11 cellular contexts compared by ENCODE assay signal in the genomic region with DNA sequence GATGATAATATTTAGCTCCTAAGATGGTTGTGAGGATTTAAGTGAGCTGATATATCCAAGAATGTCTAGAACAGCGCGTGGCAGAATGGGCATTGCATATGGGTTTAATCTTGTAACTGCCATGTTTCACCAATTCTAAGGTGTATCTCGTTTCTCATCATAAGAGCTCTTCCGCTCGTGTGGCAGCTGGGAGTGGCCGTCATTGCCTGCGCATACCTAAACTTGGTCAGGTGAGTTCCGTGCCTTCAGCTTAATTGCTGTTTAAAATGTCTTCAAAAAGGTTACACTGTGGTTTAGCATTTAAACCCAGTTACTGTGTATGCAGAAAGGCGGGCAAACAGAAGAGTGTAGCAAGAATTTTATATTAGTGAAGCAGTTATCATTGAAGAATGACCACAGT. TPM values are rescaled to one million over a fixed set of nuclear protein-coding genes. Genes with fewer than 3 reads are reported as not detected.
DNase-seq lines count a peak whose midpoint lies in the region; ATAC-seq, FAIRE-seq and TF ChIP-seq lines count a peak whose summit lies in the region.
"Had no signal": no experiment of that assay in that cellular context is flagged by ENCODE, and none has a peak within 500 bp of the region (broad histone marks: within the 10 kb centered on the region; RNA-seq: fewer than 3 reads in every experiment).

No MANE protein-coding gene starts in this region.

- H3K4me1 Mint-ChIP-seq in activated T-cell treated with anti-CD3 and anti-CD28 coated beads, Interleukin-2, amount 50 U/mL, for 4 hours (ENCODE audit: low read depth) = peaks cover 38% of the 10 kb centered on the region

- FAIRE-seq in endothelial cell of umbilical vein (lab: Jason Lieb, UNC) = no peak

- BruUV-seq in Panc1 (replicated peaks; lab: Mats Ljungman, UMichigan) (no TSS peak), endothelial cell of umbilical vein (replicated peaks; lab: Mats Ljungman, UMichigan) (no TSS peak)

- no peak for TF ChIP-seq CTCF in Panc1 (IDR thresholded peaks at IDR 0.05)
- TF ChIP-seq CTCF in endothelial cell of umbilical vein (IDR thresholded peaks at IDR 0.05; ENCODE audit: extremely low read depth in 1 of 2, insufficient read depth in 1 of 2, low read depth in 1 of 2, low read length in 2 of 2) = no peak
- TF ChIP-seq CTCF in smooth muscle cell (IDR thresholded peaks at IDR 0.05; ENCODE audit: borderline replicate concordance, insufficient read depth, poor library complexity, severe bottlenecking) = no peak

- TF ChIP-seq POLR2A in endothelial cell of umbilical vein (IDR thresholded peaks at IDR 0.05; ENCODE audit: low read depth, low read length) = no peak

- H3K79me2 ChIP-seq in endothelial cell of umbilical vein (ENCODE audit: control insufficient read depth, insufficient read depth, low read length) = no peaks in the 10 kb centered on the region
- no peaks in the 10 kb centered on the region for H3K79me2 ChIP-seq in smooth muscle cell (ENCODE audit: low read depth)

- H3K4me3 Mint-ChIP-seq in activated T-cell treated with anti-CD3 and anti-CD28 coated beads, Interleukin-2, amount 50 U/mL, for 4 hours = peak overlapping the region; percentile 78

- no peaks in the 10 kb centered on the region for H4K20me1 ChIP-seq in endothelial cell of umbilical vein (replicated peaks; ENCODE audit: control insufficient read depth, extremely low read depth, insufficient read depth, low read length)
- no peaks in the 10 kb centered on the region for H4K20me1 ChIP-seq in smooth muscle cell (ENCODE audit: low read depth)

- ATAC-seq in activated T-cell treated with anti-CD3 and anti-CD28 coated beads, Interleukin-2, amount 50 U/mL, for 4 hours = no peak
- ATAC-seq in Panc1 (no peak), HG03135 (IDR thresholded peaks at IDR 0.05; ENCODE audit: unreplicated experiment) (no peak), HG02870 (IDR thresholded peaks at IDR 0.05; ENCODE audit: unreplicated experiment) (no peak)

- POLR2A ChIA-PET in Panc1 (lab: Charles Lee) (no interaction called here), endothelial cell of umbilical vein (lab: Charles Lee) (no interaction called here)

- no peaks in the 10 kb centered on the region for H3K9me1 ChIP-seq in endothelial cell of umbilical vein (replicated peaks; ENCODE audit: control insufficient read depth, extremely low read depth, insufficient read depth, low read length)

- H3K4me2 ChIP-seq in endothelial cell of umbilical vein (ENCODE audit: insufficient read depth, low read length) (no peak overlapping the region), smooth muscle cell (no peak overlapping the region)

- H3F3A ChIP-seq in smooth muscle cell (ENCODE audit: low read depth) = no peaks in the 10 kb centered on the region

- H3K4me3 ChIP-seq in Panc1 (ENCODE audit: low read depth in 2 of 2, low read length in 2 of 2) (no peak overlapping the region), endothelial cell of umbilical vein (replicated peaks in 1 of 3; ENCODE audit: insufficient read depth in 1 of 3, low read depth in 1 of 3, low read length in 3 of 3) (no peak overlapping the region), smooth muscle cell (no peak overlapping the region)

- dilution Hi-C loops in endothelial cell of umbilical vein (cut with MboI; ENCODE audit: extremely low pct_ligation_motif_present, low sequenced_read_pairs) = no loop called here

- no peak overlapping the region for H3K9ac ChIP-seq in endothelial cell of umbilical vein (replicated peaks; ENCODE audit: extremely low read depth, insufficient read depth, low read length)
- H3K9ac ChIP-seq in smooth muscle cell (ENCODE audit: low read depth) = no peak overlapping the region

- H3K9me3 Mint-ChIP-seq in activated T-cell treated with anti-CD3 and anti-CD28 coated beads, Interleukin-2, amount 50 U/mL, for 4 hours = no peaks in the 10 kb centered on the region

- peaks cover 2% of the 10 kb centered on the region for H3K27me3 Mint-ChIP-seq in activated T-cell treated with anti-CD3 and anti-CD28 coated beads, Interleukin-2, amount 50 U/mL, for 4 hours (ENCODE audit: low read depth)

- H3K27ac ChIP-seq in Panc1 (ENCODE audit: low read length) = peak overlapping the region; percentile 88
- H3K27ac ChIP-seq in endothelial cell of umbilical vein (ENCODE audit: insufficient read depth, low read depth, low read length) = no peak overlapping the region
- no peak overlapping the region for H3K27ac ChIP-seq in smooth muscle cell (ENCODE audit: low read depth)

- no peaks in the 10 kb centered on the region for H3K36me3 Mint-ChIP-seq in activated T-cell treated with anti-CD3 and anti-CD28 coated beads, Interleukin-2, amount 50 U/mL, for 4 hours (ENCODE audit: insufficient read depth)

- H3K4me1 ChIP-seq in Panc1 (ENCODE audit: control insufficient read depth, insufficient read depth, low read length) = peaks cover 13% of the 10 kb centered on the region
- H3K4me1 ChIP-seq in endothelial cell of umbilical vein (ENCODE audit: control insufficient read depth, extremely low read depth, insufficient read depth, low read length) = peaks cover 11% of the 10 kb centered on the region
- peaks cover 4% of the 10 kb centered on the region for H3K4me1 ChIP-seq in smooth muscle cell (ENCODE audit: low read depth)

- H3K36me3 ChIP-seq in Panc1 (ENCODE audit: control insufficient read depth, insufficient read depth, low read length) = no peaks in the 10 kb centered on the region
- H3K36me3 ChIP-seq in endothelial cell of umbilical vein (ENCODE audit: control insufficient read depth in 2 of 2, extremely low read depth in 1 of 2, insufficient read depth in 2 of 2, low read length in 2 of 2) = no peaks in the 10 kb centered on the region
- H3K36me3 ChIP-seq in smooth muscle cell (ENCODE audit: low read depth) = no peaks in the 10 kb centered on the region

- CTCF ChIA-PET in Panc1 (lab: Charles Lee) (interaction anchor here (0.5 to 1.7 kb wide), 12 partner anchors 8 to 1921 kb away, joined by 3 to 14 read pairs (median 5); no protein-coding TSS in a partner anchor), endothelial cell of umbilical vein (lab: Charles Lee) (interaction anchor here (0.6 to 4.5 kb wide), 38 partner anchors 8 to 125 kb away, joined by 3 to 112 read pairs (median 7); partner anchors contain the start of genes AQP5 and NCKAP5L)

- in situ Hi-C loops in Panc1 (cut with HindIII; ENCODE audit: low pct_unique_long_range_greater_than_20kb, low sequenced_read_pairs) = no loop called here

- DNase-seq in activated T-cell treated with anti-CD3 and anti-CD28 coated beads, Interleukin-2, amount 50 U/mL, for 4 hours = no peak
- no peak for DNase-seq in activated T-cell treated with anti-CD3 and anti-CD28 coated beads, Interleukin-2, amount 50 U/mL, for 48 hours
- DNase-seq in Panc1 (ENCODE audit: low read depth, low spot score) = no peak
- no peak for DNase-seq in endothelial cell of umbilical vein (ENCODE audit: low read depth, low spot score)
- DNase-seq in smooth muscle cell (lab: John Stamatoyannopoulos, UW; ENCODE audit: unreplicated experiment) = no peak
- DNase-seq in retina = no peak

- no peaks in the 10 kb centered on the region for H3K9me3 ChIP-seq in Panc1 (ENCODE audit: control insufficient read depth, insufficient read depth, low read depth, low read length)
- no peaks in the 10 kb centered on the region for H3K9me3 ChIP-seq in endothelial cell of umbilical vein (replicated peaks; ENCODE audit: control insufficient read depth, insufficient read depth, low read length)
- no peaks in the 10 kb centered on the region for H3K9me3 ChIP-seq in smooth muscle cell (replicated peaks; ENCODE audit: low read depth)
- H3K9me3 ChIP-seq: testis had no signal

- H2AFZ ChIP-seq in endothelial cell of umbilical vein (ENCODE audit: low read depth, low read length) (peak overlapping the region; percentile 63), smooth muscle cell (ENCODE audit: low read depth) (peak overlapping the region; percentile 96)

- H3K27me3 ChIP-seq in Panc1 (ENCODE audit: control insufficient read depth, insufficient read depth, low read length) (no peaks in the 10 kb centered on the region), endothelial cell of umbilical vein (ENCODE audit: control insufficient read depth in 2 of 2, insufficient read depth in 2 of 2, low read length in 2 of 2) (no peaks in the 10 kb centered on the region), smooth muscle cell (ENCODE audit: low read depth) (no peaks in the 10 kb centered on the region)
- H3K27me3 ChIP-seq: testis had no signal

- 67% methylated on average over 9 of the region's 9 CpGs for WGBS in smooth muscle cell (ENCODE audit: low lambda C conversion rate)

- intact Hi-C loops in Panc1 (cut with micrococcal nuclease; ENCODE audit: unreplicated experiment) (loop anchor here (5.0 kb wide), 1 partner anchor 79 kb away; no protein-coding TSS in a partner anchor), endothelial cell of umbilical vein (cut with micrococcal nuclease) (no loop called here)

RNA-seq across cellular contexts. Expression of gene AQP2, which starts 4.5 kb away (rescaled TPM):
- total RNA-seq in activated T-cell treated with anti-CD3 and anti-CD28 coated beads, Interleukin-2, amount 50 U/mL, for 4 hours = not detected
- total RNA-seq in Panc1 (2021; ENCODE audit: unreplicated experiment) (0.36 TPM), endothelial cell of umbilical vein (not detected in 2 replicates), smooth muscle cell (0.13 and 0.22 TPM in 2 replicates)
- not detected for polyA plus RNA-seq in Panc1 (2012; ENCODE audit: insufficient read length)
- polyA plus RNA-seq in endothelial cell of umbilical vein (not detected in 2 replicates), smooth muscle cell (0.14 and 0.99 TPM in 2 replicates)
- not detected in 2 replicates for polyA plus RNA-seq in endothelial cell of umbilical vein (2011; cell fraction: cytosol; rRNA removed)
- not detected in 2 replicates for polyA plus RNA-seq in endothelial cell of umbilical vein (2011; cell fraction: nucleus; rRNA removed)
- polyA plus RNA-seq in endothelial cell of umbilical vein (2012) = not detected in 2 replicates
- polyA minus RNA-seq in endothelial cell of umbilical vein = not detected in 2 replicates
- polyA minus RNA-seq in endothelial cell of umbilical vein (2011; cell fraction: cytosol; rRNA and poly(A)+ RNA removed) = not detected
- not detected in 2 replicates for polyA minus RNA-seq in endothelial cell of umbilical vein (2011; cell fraction: nucleus; rRNA and poly(A)+ RNA removed)
- total RNA-seq: fibroblast of villous mesenchyme had no signal

RNA-seq across cellular contexts. Expression of gene AQP5, which starts 15.6 kb away (rescaled TPM):
- total RNA-seq in activated T-cell treated with anti-CD3 and anti-CD28 coated beads, Interleukin-2, amount 50 U/mL, for 4 hours = not detected
- total RNA-seq in Panc1 (2021; ENCODE audit: unreplicated experiment) (0.72 TPM), endothelial cell of umbilical vein (0.67 and 0.95 TPM in 2 replicates), smooth muscle cell (not detected in 2 replicates)
- 0.16 TPM for polyA plus RNA-seq in Panc1 (2012; ENCODE audit: insufficient read length)
- polyA plus RNA-seq in endothelial cell of umbilical vein (2.3 and 2.7 TPM in 2 replicates), smooth muscle cell (1.5 TPM in 1 of 2 replicates, not detected in the other)
- polyA plus RNA-seq in endothelial cell of umbilical vein (2011; cell fraction: cytosol; rRNA removed) = 0.76 and 1.8 TPM in 2 replicates
- 1.3 and 2.9 TPM in 2 replicates for polyA plus RNA-seq in endothelial cell of umbilical vein (2011; cell fraction: nucleus; rRNA removed)
- polyA plus RNA-seq in endothelial cell of umbilical vein (2012) = 0.23 and 0.31 TPM in 2 replicates
- polyA minus RNA-seq in endothelial cell of umbilical vein = 0.68 and 0.92 TPM in 2 replicates
- not detected for polyA minus RNA-seq in endothelial cell of umbilical vein (2011; cell fraction: cytosol; rRNA and poly(A)+ RNA removed)
- polyA minus RNA-seq in endothelial cell of umbilical vein (2011; cell fraction: nucleus; rRNA and poly(A)+ RNA removed) = 0.48 TPM in 1 of 2 replicates, not detected in the other
- total RNA-seq: fibroblast of villous mesenchyme had no signal

RNA-seq across cellular contexts. Expression of gene AQP6, which starts 26.7 kb away (rescaled TPM):
- not detected for total RNA-seq in activated T-cell treated with anti-CD3 and anti-CD28 coated beads, Interleukin-2, amount 50 U/mL, for 4 hours
- total RNA-seq in Panc1 (2021; ENCODE audit: unreplicated experiment) (0.31 TPM), endothelial cell of umbilical vein (not detected in 2 replicates), smooth muscle cell (not detected in 2 replicates)
- polyA plus RNA-seq in Panc1 (2012; ENCODE audit: insufficient read length) = 0.17 TPM
- polyA plus RNA-seq in endothelial cell of umbilical vein (0.04 TPM in 1 of 2 replicates, not detected in the other), smooth muscle cell (not detected in 2 replicates)
- polyA plus RNA-seq in endothelial cell of umbilical vein (2011; cell fraction: cytosol; rRNA removed) = not detected in 2 replicates
- 0.07 and 0.20 TPM in 2 replicates for polyA plus RNA-seq in endothelial cell of umbilical vein (2011; cell fraction: nucleus; rRNA removed)
- not detected in 2 replicates for polyA plus RNA-seq in endothelial cell of umbilical vein (2012)
- polyA minus RNA-seq in endothelial cell of umbilical vein = not detected in 2 replicates
- not detected for polyA minus RNA-seq in endothelial cell of umbilical vein (2011; cell fraction: cytosol; rRNA and poly(A)+ RNA removed)
- not detected in 2 replicates for polyA minus RNA-seq in endothelial cell of umbilical vein (2011; cell fraction: nucleus; rRNA and poly(A)+ RNA removed)
- total RNA-seq: fibroblast of villous mesenchyme had no signal

RNA-seq across cellular contexts. Expression of gene FAIM2, which starts 42.4 kb away (rescaled TPM):
- under 1 TPM in 2 of 3 donors, not detected in 1; 0.16 to 0.54 TPM for total RNA-seq in activated T-cell treated with anti-CD3 and anti-CD28 coated beads, Interleukin-2, amount 50 U/mL, for 4 hours
- total RNA-seq in Panc1 (2021; ENCODE audit: unreplicated experiment) (0.49 TPM), endothelial cell of umbilical vein (0.12 TPM in 1 of 2 replicates, not detected in the other), smooth muscle cell (0.04 and 0.67 TPM in 2 replicates)
- 0.07 TPM for polyA plus RNA-seq in Panc1 (2012; ENCODE audit: insufficient read length)
- polyA plus RNA-seq in endothelial cell of umbilical vein (0.01 and 0.22 TPM in 2 replicates), smooth muscle cell (1.2 and 1.6 TPM in 2 replicates)
- polyA plus RNA-seq in endothelial cell of umbilical vein (2011; cell fraction: cytosol; rRNA removed) = 0.10 and 0.12 TPM in 2 replicates
- polyA plus RNA-seq in endothelial cell of umbilical vein (2011; cell fraction: nucleus; rRNA removed) = 0.75 TPM in 1 of 2 replicates, not detected in the other
- polyA plus RNA-seq in endothelial cell of umbilical vein (2012) = 0.33 and 0.91 TPM in 2 replicates
- polyA minus RNA-seq in endothelial cell of umbilical vein = not detected in 2 replicates
- polyA minus RNA-seq in endothelial cell of umbilical vein (2011; cell fraction: cytosol; rRNA and poly(A)+ RNA removed) = 0.20 TPM
- not detected in 2 replicates for polyA minus RNA-seq in endothelial cell of umbilical vein (2011; cell fraction: nucleus; rRNA and poly(A)+ RNA removed)
- total RNA-seq: progenitor cell of endocrine pancreas had no signal
